ENCODE assay signal across 9 cellular contexts in the genomic region with DNA sequence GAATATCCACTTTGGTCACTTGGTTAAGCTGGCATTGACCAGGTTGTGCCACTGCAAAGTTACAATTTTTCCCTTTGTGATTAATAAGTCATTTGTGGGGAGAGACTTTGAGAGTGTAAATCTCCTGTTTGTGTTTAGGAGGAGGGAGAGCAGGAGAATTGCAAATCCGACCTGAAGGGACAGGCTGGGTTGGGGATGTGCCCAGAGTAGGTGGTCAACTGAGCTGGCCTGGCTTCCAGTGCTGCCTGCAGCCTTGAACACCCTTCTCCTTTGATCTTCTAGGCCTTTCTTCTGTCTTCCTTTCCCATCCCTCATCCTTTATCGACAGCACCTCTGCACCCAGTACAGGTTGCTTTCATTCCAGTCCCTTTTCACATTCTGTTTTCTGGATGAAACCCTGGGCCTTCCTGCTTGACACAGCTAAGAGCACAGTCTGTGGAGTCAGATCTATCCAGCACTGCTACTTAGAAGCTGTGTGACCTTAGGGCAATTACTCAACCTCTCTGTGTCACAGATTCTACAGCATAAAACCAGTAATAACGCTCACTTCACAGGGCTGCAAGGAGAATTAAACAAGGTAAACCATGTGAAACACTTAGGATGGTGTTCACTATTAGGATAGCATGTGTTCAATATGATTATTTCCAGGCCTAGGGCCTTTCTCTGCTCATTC. TPM values are rescaled to one million over a fixed set of nuclear protein-coding genes. Genes with fewer than 3 reads are reported as not detected.
DNase-seq lines count a peak whose midpoint lies in the region; ATAC-seq, FAIRE-seq and TF ChIP-seq lines count a peak whose summit lies in the region.
"Had no signal": no experiment of that assay in that cellular context is flagged by ENCODE, and none has a peak within 500 bp of the region (broad histone marks: within the 10 kb centered on the region; RNA-seq: fewer than 3 reads in every experiment).

No MANE protein-coding gene starts in this region.

- peaks cover 8% of the 10 kb centered on the region; the same call in 1 of the 2 replicates for H4K20me1 ChIP-seq in IMR-90 (ENCODE audit: insufficient read depth, low read length)
- no peaks in the 10 kb centered on the region for H4K20me1 ChIP-seq in K562 (replicated peaks; ENCODE audit: control insufficient read depth, insufficient read depth, low read length)

- peaks cover 21% of the 10 kb centered on the region for H3K4me1 ChIP-seq in CD8-positive, alpha-beta memory T cell (ENCODE audit: insufficient read depth, low read length)
- peaks cover 4% of the 10 kb centered on the region for H3K4me1 ChIP-seq in IMR-90 (ENCODE audit: control insufficient read depth, insufficient read depth, low read length)
- peaks cover 13 to 17% of the 10 kb centered on the region in 2 experiments; a peak in 4 of 5 replicates for H3K4me1 ChIP-seq in K562 (replicated peaks in 1 of 2; ENCODE audit: control insufficient read depth in 2 of 2, insufficient read depth in 2 of 2, low read length in 2 of 2)
- peaks cover 8% of the 10 kb centered on the region for H3K4me1 ChIP-seq in prostate gland (replicated peaks)

- in situ Hi-C loops in IMR-90 (cut with MboI; ENCODE audit: low sequenced_read_pairs): no loop called here
- in situ Hi-C loops in K562 (cut with MboI): no loop called here

- peaks cover 29% of the 10 kb centered on the region for H3K79me2 ChIP-seq in K562 (ENCODE audit: control insufficient read depth, insufficient read depth, low read length)

- H4K5ac ChIP-seq in IMR-90 (ENCODE audit: low read depth, low read length): no peak overlapping the region

- no CpG with 5 or more reads among the region's 3 CpGs for WGBS in IMR-90 (ENCODE audit: extremely low coverage in 2 of 2, insufficient read length in 1 of 2), 2 experiments
- WGBS in K562 (ENCODE audit: insufficient coverage, low coverage, missing lambda C conversion rate): 63% methylated on average over 3 of the region's 3 CpGs
- WGBS in prostate gland: 86% methylated on average over 3 of the region's 3 CpGs

- H3K27me3 Mint-ChIP-seq in CD8-positive, alpha-beta memory T cell: peaks cover 13 to 29% of the 10 kb centered on the region in 2 donors
- peaks cover 16% of the 10 kb centered on the region for H3K27me3 Mint-ChIP-seq in nephron (ENCODE audit: low read depth)

- CTCF ChIA-PET in CD8-positive, alpha-beta memory T cell (lab: Charles Lee): no interaction called here
- CTCF ChIA-PET in IMR-90 (lab: Yijun Ruan, JAX): interaction anchor here (0.9 kb wide), 1 partner anchor 185 kb away, joined by 6 read pairs; no protein-coding TSS in a partner anchor
- CTCF ChIA-PET in K562 (lab: Yijun Ruan, JAX; ENCODE audit: low intra/inter-chr PET ratio): no interaction called here

- FAIRE-seq in K562 (lab: Jason Lieb, UNC): peak; percentile 26

- no peak overlapping the region; a peak in 1 of 4 replicates for H4K8ac ChIP-seq in IMR-90 (ENCODE audit: low read depth in 2 of 2, low read length in 2 of 2)

- H3K9me3 Mint-ChIP-seq in CD8-positive, alpha-beta memory T cell: peaks cover 0 to 2% (median 0%) of the 10 kb centered on the region in 5 donors
- no peaks in the 10 kb centered on the region for H3K9me3 Mint-ChIP-seq in nephron

- POLR2A ChIA-PET in CD8-positive, alpha-beta memory T cell (lab: Charles Lee): no interaction called here
- POLR2A ChIA-PET in IMR-90 (lab: Charles Lee; ENCODE audit: unreplicated experiment) (no interaction called here), K562 (lab: Yijun Ruan, JAX) (interaction anchor here (0.8 to 1.2 kb wide), 2 partner anchors 51 to 177 kb away, joined by 3 read pairs; a partner anchor contains a TSS)

- BruUV-seq in IMR-90 (replicated peaks; lab: Mats Ljungman, UMichigan): no TSS peak
- BruUV-seq in K562 (replicated peaks; lab: Mats Ljungman, UMichigan): no TSS peak

- H3K9me1 ChIP-seq in IMR-90 (ENCODE audit: insufficient read depth, low read length) (peaks cover 6% of the 10 kb centered on the region; the same call in 1 of the 2 replicates), K562 (ENCODE audit: control insufficient read depth, insufficient read depth, low read length) (no peaks in the 10 kb centered on the region)

- H3K9ac ChIP-seq in IMR-90 (ENCODE audit: low read depth, low read length) (no peak overlapping the region), K562 (ENCODE audit: insufficient read depth in 1 of 2, low read depth in 2 of 2, low read length in 2 of 2) (peak overlapping the region in 1 of 2 experiments; percentile 70; a peak in 2 of 4 replicates)

- no peak overlapping the region for H2BK15ac ChIP-seq in IMR-90 (ENCODE audit: low read depth, low read length)

- H3K36me3 ChIP-seq in CD8-positive, alpha-beta memory T cell (ENCODE audit: insufficient read depth, low read length): peaks cover 10% of the 10 kb centered on the region
- peaks cover 4% of the 10 kb centered on the region; the same call in 1 of the 2 replicates for H3K36me3 ChIP-seq in IMR-90 (ENCODE audit: control insufficient read depth, insufficient read depth, low read length)
- H3K36me3 ChIP-seq in K562 (ENCODE audit: control insufficient read depth, insufficient read depth, low read length): peaks cover 29% of the 10 kb centered on the region
- H3K36me3 ChIP-seq in prostate gland: no peaks in the 10 kb centered on the region

- H3K56ac ChIP-seq in IMR-90 (ENCODE audit: extremely low read depth, insufficient read depth, low read length): no peak overlapping the region

- no peak overlapping the region for H3K4ac ChIP-seq in IMR-90 (ENCODE audit: low read depth, low read length)

- H2AFZ ChIP-seq in IMR-90 (replicated peaks; ENCODE audit: low read length, poor library complexity): peak overlapping the region; percentile 94
- peak overlapping the region; percentile 97 for H2AFZ ChIP-seq in K562 (ENCODE audit: low read depth, low read length)

- TF ChIP-seq CTCF in IMR-90 (conservative IDR thresholded peaks at IDR 0.05; ENCODE audit: low read depth, low read length) (no peak), K562 (IDR thresholded peaks at IDR 0.05 in 2 of 3, conservative IDR thresholded peaks at IDR 0.05 in 1 of 3; ENCODE audit: insufficient read depth in 2 of 3, low read depth in 1 of 3, low read length in 3 of 3) (no peak), nephron (IDR thresholded peaks at IDR 0.05; ENCODE audit: unreplicated experiment in 3 of 3) (no peak), prostate gland (IDR thresholded peaks at IDR 0.05) (no peak)

- no peak overlapping the region for H2BK120ac ChIP-seq in IMR-90 (ENCODE audit: low read depth, low read length)

- peaks cover 13 to 21% of the 10 kb centered on the region in 2 experiments for H3K79me1 ChIP-seq in IMR-90 (ENCODE audit: low read depth in 1 of 2, low read length in 2 of 2)

- no peak overlapping the region for H3K18ac ChIP-seq in IMR-90 (ENCODE audit: low read depth, low read length)

- peaks cover 35 to 45% (median 43%) of the 10 kb centered on the region in 3 donors for H3K4me1 Mint-ChIP-seq in CD8-positive, alpha-beta memory T cell
- peaks cover 20% of the 10 kb centered on the region for H3K4me1 Mint-ChIP-seq in nephron

- no peak overlapping the region for H4K91ac ChIP-seq in IMR-90 (ENCODE audit: insufficient read depth, low read depth, low read length)

- intact Hi-C loops in IMR-90 (cut with micrococcal nuclease) (loop anchor here (1.0 to 5.0 kb wide), 3 partner anchors 179 to 1428 kb away; no protein-coding TSS in a partner anchor), K562 (cut with micrococcal nuclease) (loop anchor here (5.0 to 10.0 kb wide), 2 partner anchors 108 to 174 kb away; partner anchors contain the start of gene MMP15), prostate gland (cut with DNase I) (loop anchor here (5.0 kb wide), 1 partner anchor 177 kb away; no protein-coding TSS in a partner anchor)

- H3K27me3 ChIP-seq in CD8-positive, alpha-beta memory T cell (ENCODE audit: insufficient read depth, low read length, poor library complexity, severe bottlenecking): no peaks in the 10 kb centered on the region
- H3K27me3 ChIP-seq in IMR-90 (ENCODE audit: control insufficient read depth, insufficient read depth, low read length) (peaks cover 18% of the 10 kb centered on the region), K562 (ENCODE audit: control insufficient read depth in 2 of 2, insufficient read depth in 2 of 2, low read length in 2 of 2) (no peaks in the 10 kb centered on the region; a peak in 1 of 5 replicates), prostate gland (replicated peaks; ENCODE audit: insufficient read depth) (no peaks in the 10 kb centered on the region)

- H3K14ac ChIP-seq in IMR-90 (replicated peaks; ENCODE audit: low read depth, low read length): no peak overlapping the region

- peak overlapping the region; percentile 20 to 88 (median 74) for H3K27ac Mint-ChIP-seq in CD8-positive, alpha-beta memory T cell
- peak overlapping the region in 1 of 3 experiments; percentile 33 for H3K27ac Mint-ChIP-seq in nephron

- no peaks in the 10 kb centered on the region for H3K9me3 ChIP-seq in CD8-positive, alpha-beta memory T cell (ENCODE audit: low read length)
- H3K9me3 ChIP-seq in IMR-90 (ENCODE audit: control insufficient read depth, insufficient read depth, low read length) (no peaks in the 10 kb centered on the region), K562 (replicated peaks; ENCODE audit: control insufficient read depth, insufficient read depth, low read depth, low read length) (no peaks in the 10 kb centered on the region), prostate gland (no peaks in the 10 kb centered on the region)
- H3K9me3 ChIP-seq: stomach had no signal

- no peak overlapping the region for H3K4me3 ChIP-seq in CD8-positive, alpha-beta memory T cell (ENCODE audit: low read length)
- no peak overlapping the region for H3K4me3 ChIP-seq in IMR-90 (ENCODE audit: insufficient read depth, low read depth, low read length)
- no peak overlapping the region; the same call in 1 of the 2 replicates for H3K4me3 ChIP-seq in K562
- peak overlapping the region in 1 of 2 donors; percentile 43 for H3K4me3 ChIP-seq in prostate gland

- TF ChIP-seq POLR2A in IMR-90 (IDR thresholded peaks at IDR 0.05; ENCODE audit: low read depth, low read length) (no peak), K562 (conservative IDR thresholded peaks at IDR 0.05) (no peak), prostate gland (IDR thresholded peaks at IDR 0.05) (no peak)

- H3K27ac ChIP-seq in CD8-positive, alpha-beta memory T cell (ENCODE audit: low read depth, low read length): no peak overlapping the region
- H3K27ac ChIP-seq in IMR-90 (ENCODE audit: insufficient read depth, low read length) (no peak overlapping the region), K562 (ENCODE audit: extremely low read depth, low read depth, low read length) (peak overlapping the region; percentile 66; the same call in 1 of the 3 replicates), prostate gland (no peak overlapping the region)

- ATAC-seq in IMR-90 (ENCODE audit: low read depth) (no peak), K562 (no peak), HG02970 (IDR thresholded peaks at IDR 0.05; ENCODE audit: low FRiP score, unreplicated experiment) (no peak)

- TF ChIP-seq EP300 in K562 (IDR thresholded peaks at IDR 0.05; ENCODE audit: low read length): no peak

- H2AK9ac ChIP-seq in IMR-90 (replicated peaks; ENCODE audit: low read depth, low read length, poor library complexity): no peak overlapping the region

- DNase-seq in CD8-positive, alpha-beta memory T cell: no peak
- no peak for DNase-seq in IMR-90
- DNase-seq in K562 (ENCODE audit: extremely low read depth in 1 of 4, low spot score in 3 of 4): no peak
- no peak for DNase-seq in prostate gland (ENCODE audit: low spot score)
- DNase-seq in activated gamma-delta T cell (lab: John Stamatoyannopoulos, UW): no peak
- DNase-seq in NCI-H82 treated with DMSO at 0.1 percent for 48 hours (lab: John Stamatoyannopoulos, UW; ENCODE audit: unreplicated experiment): no peak

- peak overlapping the region; percentile 74 to 91 (median 86) for H3K4me3 Mint-ChIP-seq in CD8-positive, alpha-beta memory T cell
- H3K4me3 Mint-ChIP-seq in nephron: peak overlapping the region; percentile 87 to 90 (median 88)

- no peak overlapping the region for H2BK5ac ChIP-seq in IMR-90 (ENCODE audit: low read depth, low read length, poor library complexity, severe bottlenecking)

- H3K23ac ChIP-seq in IMR-90 (ENCODE audit: low read depth, low read length): no peak overlapping the region

- no peak overlapping the region for H2AK5ac ChIP-seq in IMR-90 (ENCODE audit: low read depth, low read length)

- dilution Hi-C loops in IMR-90 (cut with HindIII; ENCODE audit: low sequenced_read_pairs, unreplicated experiment): no loop called here

- H2BK20ac ChIP-seq in IMR-90 (ENCODE audit: low read depth, low read length): no peak overlapping the region

- peaks cover 3 to 32% (median 6%) of the 10 kb centered on the region in 3 donors for H3K36me3 Mint-ChIP-seq in CD8-positive, alpha-beta memory T cell
- peaks cover 22% of the 10 kb centered on the region for H3K36me3 Mint-ChIP-seq in nephron (ENCODE audit: low read depth)

- TF ChIP-seq RAD21 in IMR-90 (IDR thresholded peaks at IDR 0.05; ENCODE audit: low read length): no peak
- no peak for TF ChIP-seq RAD21 in K562 (CRISPR knock-in tag; conservative IDR thresholded peaks at IDR 0.05 in 1 of 2, IDR thresholded peaks at IDR 0.05 in 1 of 2)

- H3K4me2 ChIP-seq in IMR-90 (ENCODE audit: low read depth, low read length) (no peak overlapping the region), K562 (ENCODE audit: insufficient read depth, low read length) (peak overlapping the region; percentile 83)

RNA-seq across cellular contexts. Expression of gene CSNK2A2, which starts 1.0 kb away (rescaled TPM):
- 10 to 100 TPM; 99.1 to 99.9 TPM for total RNA-seq in CD8-positive, alpha-beta memory T cell
- 11.1 TPM for polyA plus RNA-seq in CD8-positive, alpha-beta memory T cell
- total RNA-seq in IMR-90 (2012; rRNA removed) (15.6 and 16.9 TPM in 2 replicates), K562 (2014; rRNA removed) (20.8 TPM in 2 replicates), K562 (2014; rRNA removed; fragmentation: Illumina TruSeq; extraction: Trizol) (54.1 and 59.2 TPM in 2 replicates), K562 (2015; rRNA removed; fragmentation: Illumina TruSeq; extraction: Trizol) (44.7 and 44.8 TPM in 2 replicates), K562 (2021) (95.7 and 109 TPM in 2 replicates), prostate gland (10 to 100 TPM; 27.8 to 65.0 TPM)
- polyA plus RNA-seq in IMR-90 (2012; rRNA removed) (21.1 and 27.5 TPM in 2 replicates), K562 (2011; rRNA removed) (48.1 and 61.2 TPM in 2 replicates), K562 (2014; fragmentation: Illumina TruSeq; extraction: Trizol) (90.0 and 97.7 TPM in 2 replicates), K562 (2014; fragmentation: Nextera tagmentation; extraction: Ambion mirVana) (10 to 100 TPM; 23.4 to 25.2 TPM), K562 (2014; rRNA removed) (35.4 and 42.8 TPM in 2 replicates)
- 9.9 and 19.9 TPM in 2 replicates for polyA plus RNA-seq in IMR-90 (2012; cell fraction: cytosol; rRNA removed)
- polyA plus RNA-seq in IMR-90 (2012; cell fraction: nucleus; rRNA removed; ENCODE audit: low replicate concordance): 6.6 and 27.4 TPM in 2 replicates
- 26.4 and 69.6 TPM in 2 replicates for total RNA-seq in K562 (2011; cell fraction: chromatin; rRNA removed; ENCODE audit: low replicate concordance)
- total RNA-seq in K562 (2011; cell fraction: nucleolus; rRNA removed): 19.0 and 20.7 TPM in 2 replicates
- 45.6 and 81.2 TPM in 2 replicates for total RNA-seq in K562 (2011; cell fraction: nucleoplasm; rRNA removed)
- polyA plus RNA-seq in K562 (2011; cell fraction: cytosol; rRNA removed): 29.2 and 61.7 TPM in 2 replicates
- 33.6 and 40.3 TPM in 2 replicates for polyA plus RNA-seq in K562 (2011; cell fraction: nucleus; rRNA removed)
- 62.6 and 118 TPM in 2 replicates for polyA plus RNA-seq in K562 (2012)
- 131 and 140 TPM in 2 replicates for polyA minus RNA-seq in K562 (2011; rRNA and poly(A)+ RNA removed)
- 65.1 and 66.0 TPM in 2 replicates for polyA minus RNA-seq in K562 (2011; cell fraction: cytosol; rRNA and poly(A)+ RNA removed)
- 13.7 and 24.1 TPM in 2 replicates for polyA minus RNA-seq in K562 (2011; cell fraction: nucleus; rRNA and poly(A)+ RNA removed)
